Comparison of ENCODE assay signal across 1 cellular context in the genomic region with DNA sequence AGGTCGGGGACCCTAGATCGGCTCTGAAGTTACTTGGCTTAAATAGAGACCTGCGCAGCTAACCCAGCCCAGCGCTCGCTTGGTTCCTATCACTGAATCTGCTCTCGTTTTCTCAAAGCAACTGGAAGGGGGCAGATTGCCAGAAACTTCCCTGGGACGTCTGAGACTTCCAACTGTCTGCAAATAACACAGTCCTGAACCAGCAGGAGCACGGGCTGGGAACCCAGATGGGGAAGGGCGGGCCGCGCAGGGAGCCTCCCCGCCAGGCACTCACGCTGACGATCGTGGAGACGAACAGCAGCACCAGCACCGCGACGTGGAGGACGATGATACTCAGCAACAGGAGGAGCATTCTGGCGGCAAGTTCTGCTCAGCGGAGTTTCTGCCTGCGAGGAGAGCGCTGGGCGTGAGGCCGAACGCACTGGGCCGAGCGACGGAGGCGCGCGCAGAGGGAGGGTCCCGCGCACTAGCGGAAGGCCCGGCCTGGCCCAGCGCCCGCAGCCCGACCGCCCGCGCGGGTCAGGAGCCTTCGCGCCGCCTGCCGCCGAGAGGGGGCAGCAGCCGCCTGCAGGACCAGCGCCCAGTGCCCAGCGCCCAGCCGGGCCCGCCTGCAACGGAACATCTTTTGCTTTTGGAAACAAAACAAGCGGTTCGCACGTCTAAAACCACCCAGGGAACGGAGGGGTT.
TF ChIP-seq lines count a peak whose summit lies in the region.

No MANE protein-coding gene starts in this region.

TF ChIP-seq in HepG2, 621 proteins besides CTCF, POLR2A, EP300 and RAD21 (continued from another document and continues in another):
- TF ChIP-seq FLYWCH1 (CRISPR knock-in tag; IDR thresholded peaks at IDR 0.05): no peak
- no peak for TF ChIP-seq TRIM24 (CRISPR knock-in tag; IDR thresholded peaks at IDR 0.05)
- TF ChIP-seq, protein P1, sequence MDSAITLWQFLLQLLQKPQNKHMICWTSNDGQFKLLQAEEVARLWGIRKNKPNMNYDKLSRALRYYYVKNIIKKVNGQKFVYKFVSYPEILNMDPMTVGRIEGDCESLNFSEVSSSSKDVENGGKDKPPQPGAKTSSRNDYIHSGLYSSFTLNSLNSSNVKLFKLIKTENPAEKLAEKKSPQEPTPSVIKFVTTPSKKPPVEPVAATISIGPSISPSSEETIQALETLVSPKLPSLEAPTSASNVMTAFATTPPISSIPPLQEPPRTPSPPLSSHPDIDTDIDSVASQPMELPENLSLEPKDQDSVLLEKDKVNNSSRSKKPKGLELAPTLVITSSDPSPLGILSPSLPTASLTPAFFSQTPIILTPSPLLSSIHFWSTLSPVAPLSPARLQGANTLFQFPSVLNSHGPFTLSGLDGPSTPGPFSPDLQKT (CRISPR knock-in tag; IDR thresholded peaks at IDR 0.05; ENCODE audit: borderline replicate concordance): no peak
- TF ChIP-seq, protein P2, sequence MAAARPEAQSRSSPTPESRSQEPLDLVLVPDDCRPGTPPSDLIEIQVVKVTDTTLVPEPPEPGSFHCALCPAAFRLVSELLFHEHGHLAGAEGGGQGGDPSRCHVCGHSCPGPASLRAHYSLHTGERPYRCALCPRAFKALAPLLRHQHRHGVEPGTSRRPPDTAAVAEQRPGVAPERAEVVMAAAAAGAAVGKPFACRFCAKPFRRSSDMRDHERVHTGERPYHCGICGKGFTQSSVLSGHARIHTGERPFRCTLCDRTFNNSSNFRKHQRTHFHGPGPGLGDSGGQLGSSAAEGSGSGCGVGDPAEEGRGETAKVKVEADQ (CRISPR knock-in tag; IDR thresholded peaks at IDR 0.05; ENCODE audit: borderline replicate concordance): peak; percentile 66; the same call in 1 of the 2 replicates
- TF ChIP-seq YEATS4 (CRISPR knock-in tag; IDR thresholded peaks at IDR 0.05; ENCODE audit: borderline replicate concordance): peak; percentile 76; the same call in 1 of the 2 replicates
- TF ChIP-seq, protein P3, sequence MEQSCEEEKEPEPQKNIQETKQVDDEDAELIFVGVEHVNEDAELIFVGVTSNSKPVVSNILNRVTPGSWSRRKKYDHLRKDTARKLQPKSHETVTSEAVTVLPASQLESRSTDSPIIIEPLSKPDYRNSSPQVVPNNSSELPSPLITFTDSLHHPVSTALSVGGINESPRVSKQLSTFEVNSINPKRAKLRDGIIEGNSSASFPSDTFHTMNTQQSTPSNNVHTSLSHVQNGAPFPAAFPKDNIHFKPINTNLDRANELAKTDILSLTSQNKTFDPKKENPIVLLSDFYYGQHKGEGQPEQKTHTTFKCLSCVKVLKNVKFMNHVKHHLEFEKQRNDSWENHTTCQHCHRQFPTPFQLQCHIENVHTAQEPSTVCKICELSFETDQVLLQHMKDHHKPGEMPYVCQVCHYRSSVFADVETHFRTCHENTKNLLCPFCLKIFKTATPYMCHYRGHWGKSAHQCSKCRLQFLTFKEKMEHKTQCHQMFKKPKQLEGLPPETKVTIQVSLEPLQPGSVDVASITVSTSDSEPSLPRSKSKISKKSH (CRISPR knock-in tag; IDR thresholded peaks at IDR 0.05; ENCODE audit: borderline replicate concordance): no peak
- TF ChIP-seq ZNF615 (CRISPR knock-in tag; IDR thresholded peaks at IDR 0.05; ENCODE audit: borderline replicate concordance): no peak
- TF ChIP-seq SP2 (CRISPR knock-in tag; IDR thresholded peaks at IDR 0.05): no peak
- TF ChIP-seq CBX2 (IDR thresholded peaks at IDR 0.05; ENCODE audit: low read depth, low read length): no peak
- no peak for TF ChIP-seq CBX2 (CRISPR knock-in tag; IDR thresholded peaks at IDR 0.05; ENCODE audit: low read depth)
- TF ChIP-seq BCL6 (CRISPR knock-in tag; IDR thresholded peaks at IDR 0.05): no peak
- TF ChIP-seq MAFF (IDR thresholded peaks at IDR 0.05; ENCODE audit: low read depth, low read length): no peak
- TF ChIP-seq SRSF9 (IDR thresholded peaks at IDR 0.05; ENCODE audit: borderline replicate concordance, insufficient read depth, low read depth, low read length, poor library complexity, severe bottlenecking): no peak
- TF ChIP-seq NFE2L1 (CRISPR knock-in tag; IDR thresholded peaks at IDR 0.05; ENCODE audit: borderline replicate concordance): no peak
- TF ChIP-seq MEIS2 (CRISPR knock-in tag; IDR thresholded peaks at IDR 0.05): no peak
- TF ChIP-seq REPIN1 (CRISPR knock-in tag; IDR thresholded peaks at IDR 0.05; ENCODE audit: borderline replicate concordance, low read depth): peak; percentile 56; the same call in 1 of the 2 replicates
- TF ChIP-seq, protein P4, sequence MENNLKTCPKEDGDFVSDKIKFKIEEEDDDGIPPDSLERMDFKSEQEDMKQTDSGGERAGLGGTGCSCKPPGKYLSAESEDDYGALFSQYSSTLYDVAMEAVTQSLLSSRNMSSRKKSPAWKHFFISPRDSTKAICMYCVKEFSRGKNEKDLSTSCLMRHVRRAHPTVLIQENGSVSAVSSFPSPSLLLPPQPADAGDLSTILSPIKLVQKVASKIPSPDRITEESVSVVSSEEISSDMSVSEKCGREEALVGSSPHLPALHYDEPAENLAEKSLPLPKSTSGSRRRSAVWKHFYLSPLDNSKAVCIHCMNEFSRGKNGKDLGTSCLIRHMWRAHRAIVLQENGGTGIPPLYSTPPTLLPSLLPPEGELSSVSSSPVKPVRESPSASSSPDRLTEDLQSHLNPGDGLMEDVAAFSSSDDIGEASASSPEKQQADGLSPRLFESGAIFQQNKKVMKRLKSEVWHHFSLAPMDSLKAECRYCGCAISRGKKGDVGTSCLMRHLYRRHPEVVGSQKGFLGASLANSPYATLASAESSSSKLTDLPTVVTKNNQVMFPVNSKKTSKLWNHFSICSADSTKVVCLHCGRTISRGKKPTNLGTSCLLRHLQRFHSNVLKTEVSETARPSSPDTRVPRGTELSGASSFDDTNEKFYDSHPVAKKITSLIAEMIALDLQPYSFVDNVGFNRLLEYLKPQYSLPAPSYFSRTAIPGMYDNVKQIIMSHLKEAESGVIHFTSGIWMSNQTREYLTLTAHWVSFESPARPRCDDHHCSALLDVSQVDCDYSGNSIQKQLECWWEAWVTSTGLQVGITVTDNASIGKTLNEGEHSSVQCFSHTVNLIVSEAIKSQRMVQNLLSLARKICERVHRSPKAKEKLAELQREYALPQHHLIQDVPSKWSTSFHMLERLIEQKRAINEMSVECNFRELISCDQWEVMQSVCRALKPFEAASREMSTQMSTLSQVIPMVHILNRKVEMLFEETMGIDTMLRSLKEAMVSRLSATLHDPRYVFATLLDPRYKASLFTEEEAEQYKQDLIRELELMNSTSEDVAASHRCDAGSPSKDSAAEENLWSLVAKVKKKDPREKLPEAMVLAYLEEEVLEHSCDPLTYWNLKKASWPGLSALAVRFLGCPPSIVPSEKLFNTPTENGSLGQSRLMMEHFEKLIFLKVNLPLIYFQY (CRISPR knock-in tag; IDR thresholded peaks at IDR 0.05; ENCODE audit: borderline replicate concordance): peak; percentile 83; the same call in 1 of the 2 replicates
- TF ChIP-seq, protein P5, sequence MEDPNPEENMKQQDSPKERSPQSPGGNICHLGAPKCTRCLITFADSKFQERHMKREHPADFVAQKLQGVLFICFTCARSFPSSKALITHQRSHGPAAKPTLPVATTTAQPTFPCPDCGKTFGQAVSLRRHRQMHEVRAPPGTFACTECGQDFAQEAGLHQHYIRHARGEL (CRISPR knock-in tag; IDR thresholded peaks at IDR 0.05): no peak
- no peak for TF ChIP-seq CHD2 (IDR thresholded peaks at IDR 0.05; ENCODE audit: low read depth, low read length)
- 0 out of 2 replicates have a peak, but pooled peaks have one; percentile 13 for TF ChIP-seq ZNF350 (CRISPR knock-in tag; IDR thresholded peaks at IDR 0.05; ENCODE audit: borderline replicate concordance, low read depth)
- TF ChIP-seq, protein P6, sequence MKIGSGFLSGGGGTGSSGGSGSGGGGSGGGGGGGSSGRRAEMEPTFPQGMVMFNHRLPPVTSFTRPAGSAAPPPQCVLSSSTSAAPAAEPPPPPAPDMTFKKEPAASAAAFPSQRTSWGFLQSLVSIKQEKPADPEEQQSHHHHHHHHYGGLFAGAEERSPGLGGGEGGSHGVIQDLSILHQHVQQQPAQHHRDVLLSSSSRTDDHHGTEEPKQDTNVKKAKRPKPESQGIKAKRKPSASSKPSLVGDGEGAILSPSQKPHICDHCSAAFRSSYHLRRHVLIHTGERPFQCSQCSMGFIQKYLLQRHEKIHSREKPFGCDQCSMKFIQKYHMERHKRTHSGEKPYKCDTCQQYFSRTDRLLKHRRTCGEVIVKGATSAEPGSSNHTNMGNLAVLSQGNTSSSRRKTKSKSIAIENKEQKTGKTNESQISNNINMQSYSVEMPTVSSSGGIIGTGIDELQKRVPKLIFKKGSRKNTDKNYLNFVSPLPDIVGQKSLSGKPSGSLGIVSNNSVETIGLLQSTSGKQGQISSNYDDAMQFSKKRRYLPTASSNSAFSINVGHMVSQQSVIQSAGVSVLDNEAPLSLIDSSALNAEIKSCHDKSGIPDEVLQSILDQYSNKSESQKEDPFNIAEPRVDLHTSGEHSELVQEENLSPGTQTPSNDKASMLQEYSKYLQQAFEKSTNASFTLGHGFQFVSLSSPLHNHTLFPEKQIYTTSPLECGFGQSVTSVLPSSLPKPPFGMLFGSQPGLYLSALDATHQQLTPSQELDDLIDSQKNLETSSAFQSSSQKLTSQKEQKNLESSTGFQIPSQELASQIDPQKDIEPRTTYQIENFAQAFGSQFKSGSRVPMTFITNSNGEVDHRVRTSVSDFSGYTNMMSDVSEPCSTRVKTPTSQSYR (CRISPR knock-in tag; IDR thresholded peaks at IDR 0.05; ENCODE audit: borderline replicate concordance): no peak
- no peak for TF ChIP-seq ZNF75D (CRISPR knock-in tag; IDR thresholded peaks at IDR 0.05; ENCODE audit: borderline replicate concordance)
- TF ChIP-seq ZNF563 (CRISPR knock-in tag; IDR thresholded peaks at IDR 0.05): peak; percentile 100
- no peak for TF ChIP-seq CC2D1A (CRISPR knock-in tag; IDR thresholded peaks at IDR 0.05)
- TF ChIP-seq MIXL1 (CRISPR knock-in tag; IDR thresholded peaks at IDR 0.05): no peak
- TF ChIP-seq ZBTB7A (CRISPR knock-in tag; IDR thresholded peaks at IDR 0.05): 0 out of 2 replicates have a peak, but pooled peaks have one; percentile 61
- TF ChIP-seq, protein P7, sequence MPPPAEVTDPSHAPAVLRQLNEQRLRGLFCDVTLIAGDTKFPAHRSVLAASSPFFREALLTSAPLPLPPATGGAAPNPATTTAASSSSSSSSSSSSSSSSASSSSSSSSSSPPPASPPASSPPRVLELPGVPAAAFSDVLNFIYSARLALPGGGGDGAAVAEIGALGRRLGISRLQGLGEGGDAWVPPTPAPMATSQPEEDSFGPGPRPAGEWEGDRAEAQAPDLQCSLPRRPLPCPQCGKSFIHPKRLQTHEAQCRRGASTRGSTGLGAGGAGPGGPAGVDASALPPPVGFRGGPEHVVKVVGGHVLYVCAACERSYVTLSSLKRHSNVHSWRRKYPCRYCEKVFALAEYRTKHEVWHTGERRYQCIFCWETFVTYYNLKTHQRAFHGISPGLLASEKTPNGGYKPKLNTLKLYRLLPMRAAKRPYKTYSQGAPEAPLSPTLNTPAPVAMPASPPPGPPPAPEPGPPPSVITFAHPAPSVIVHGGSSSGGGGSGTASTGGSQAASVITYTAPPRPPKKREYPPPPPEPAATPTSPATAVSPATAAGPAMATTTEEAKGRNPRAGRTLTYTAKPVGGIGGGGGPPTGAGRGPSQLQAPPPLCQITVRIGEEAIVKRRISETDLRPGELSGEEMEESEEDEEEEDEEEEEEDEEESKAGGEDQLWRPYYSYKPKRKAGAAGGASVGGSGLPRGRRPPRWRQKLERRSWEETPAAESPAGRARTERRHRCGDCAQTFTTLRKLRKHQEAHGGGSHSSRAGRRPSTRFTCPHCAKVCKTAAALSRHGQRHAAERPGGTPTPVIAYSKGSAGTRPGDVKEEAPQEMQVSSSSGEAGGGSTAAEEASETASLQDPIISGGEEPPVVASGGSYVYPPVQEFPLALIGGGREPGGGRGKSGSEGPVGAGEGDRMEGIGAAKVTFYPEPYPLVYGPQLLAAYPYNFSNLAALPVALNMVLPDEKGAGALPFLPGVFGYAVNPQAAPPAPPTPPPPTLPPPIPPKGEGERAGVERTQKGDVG (CRISPR knock-in tag; IDR thresholded peaks at IDR 0.05; ENCODE audit: borderline replicate concordance): no peak
- TF ChIP-seq HHEX (CRISPR knock-in tag; IDR thresholded peaks at IDR 0.05): no peak
- TF ChIP-seq, protein P8, sequence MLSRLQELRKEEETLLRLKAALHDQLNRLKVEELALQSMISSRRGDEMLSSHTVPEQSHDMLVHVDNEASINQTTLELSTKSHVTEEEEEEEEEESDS (CRISPR knock-in tag; IDR thresholded peaks at IDR 0.05; ENCODE audit: borderline replicate concordance): no peak
- TF ChIP-seq NFIB (CRISPR knock-in tag; IDR thresholded peaks at IDR 0.05; ENCODE audit: borderline replicate concordance): no peak
- TF ChIP-seq, protein P9, sequence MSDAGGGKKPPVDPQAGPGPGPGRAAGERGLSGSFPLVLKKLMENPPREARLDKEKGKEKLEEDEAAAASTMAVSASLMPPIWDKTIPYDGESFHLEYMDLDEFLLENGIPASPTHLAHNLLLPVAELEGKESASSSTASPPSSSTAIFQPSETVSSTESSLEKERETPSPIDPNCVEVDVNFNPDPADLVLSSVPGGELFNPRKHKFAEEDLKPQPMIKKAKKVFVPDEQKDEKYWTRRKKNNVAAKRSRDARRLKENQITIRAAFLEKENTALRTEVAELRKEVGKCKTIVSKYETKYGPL (CRISPR knock-in tag; IDR thresholded peaks at IDR 0.05): no peak
- peak; percentile 46 for TF ChIP-seq KDM2A (CRISPR knock-in tag; IDR thresholded peaks at IDR 0.05; ENCODE audit: borderline replicate concordance, low read depth)
- 0 out of 2 replicates have a peak, but pooled peaks have one; percentile 56 for TF ChIP-seq ZNF138 (CRISPR knock-in tag; IDR thresholded peaks at IDR 0.05; ENCODE audit: low read depth)
- no peak for TF ChIP-seq ZSCAN20 (CRISPR knock-in tag; IDR thresholded peaks at IDR 0.05; ENCODE audit: borderline replicate concordance)
- TF ChIP-seq POGZ (CRISPR knock-in tag; IDR thresholded peaks at IDR 0.05): peak; percentile 14; the same call in 1 of the 2 replicates
- TF ChIP-seq, protein P10, sequence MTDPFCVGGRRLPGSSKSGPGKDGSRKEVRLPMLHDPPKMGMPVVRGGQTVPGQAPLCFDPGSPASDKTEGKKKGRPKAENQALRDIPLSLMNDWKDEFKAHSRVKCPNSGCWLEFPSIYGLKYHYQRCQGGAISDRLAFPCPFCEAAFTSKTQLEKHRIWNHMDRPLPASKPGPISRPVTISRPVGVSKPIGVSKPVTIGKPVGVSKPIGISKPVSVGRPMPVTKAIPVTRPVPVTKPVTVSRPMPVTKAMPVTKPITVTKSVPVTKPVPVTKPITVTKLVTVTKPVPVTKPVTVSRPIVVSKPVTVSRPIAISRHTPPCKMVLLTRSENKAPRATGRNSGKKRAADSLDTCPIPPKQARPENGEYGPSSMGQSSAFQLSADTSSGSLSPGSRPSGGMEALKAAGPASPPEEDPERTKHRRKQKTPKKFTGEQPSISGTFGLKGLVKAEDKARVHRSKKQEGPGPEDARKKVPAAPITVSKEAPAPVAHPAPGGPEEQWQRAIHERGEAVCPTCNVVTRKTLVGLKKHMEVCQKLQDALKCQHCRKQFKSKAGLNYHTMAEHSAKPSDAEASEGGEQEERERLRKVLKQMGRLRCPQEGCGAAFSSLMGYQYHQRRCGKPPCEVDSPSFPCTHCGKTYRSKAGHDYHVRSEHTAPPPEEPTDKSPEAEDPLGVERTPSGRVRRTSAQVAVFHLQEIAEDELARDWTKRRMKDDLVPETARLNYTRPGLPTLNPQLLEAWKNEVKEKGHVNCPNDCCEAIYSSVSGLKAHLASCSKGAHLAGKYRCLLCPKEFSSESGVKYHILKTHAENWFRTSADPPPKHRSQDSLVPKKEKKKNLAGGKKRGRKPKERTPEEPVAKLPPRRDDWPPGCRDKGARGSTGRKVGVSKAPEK (CRISPR knock-in tag; IDR thresholded peaks at IDR 0.05; ENCODE audit: borderline replicate concordance): 0 out of 2 replicates have a peak, but pooled peaks have one; percentile 42
